1 cellular context compared by ENCODE assay signal in the genomic region with DNA sequence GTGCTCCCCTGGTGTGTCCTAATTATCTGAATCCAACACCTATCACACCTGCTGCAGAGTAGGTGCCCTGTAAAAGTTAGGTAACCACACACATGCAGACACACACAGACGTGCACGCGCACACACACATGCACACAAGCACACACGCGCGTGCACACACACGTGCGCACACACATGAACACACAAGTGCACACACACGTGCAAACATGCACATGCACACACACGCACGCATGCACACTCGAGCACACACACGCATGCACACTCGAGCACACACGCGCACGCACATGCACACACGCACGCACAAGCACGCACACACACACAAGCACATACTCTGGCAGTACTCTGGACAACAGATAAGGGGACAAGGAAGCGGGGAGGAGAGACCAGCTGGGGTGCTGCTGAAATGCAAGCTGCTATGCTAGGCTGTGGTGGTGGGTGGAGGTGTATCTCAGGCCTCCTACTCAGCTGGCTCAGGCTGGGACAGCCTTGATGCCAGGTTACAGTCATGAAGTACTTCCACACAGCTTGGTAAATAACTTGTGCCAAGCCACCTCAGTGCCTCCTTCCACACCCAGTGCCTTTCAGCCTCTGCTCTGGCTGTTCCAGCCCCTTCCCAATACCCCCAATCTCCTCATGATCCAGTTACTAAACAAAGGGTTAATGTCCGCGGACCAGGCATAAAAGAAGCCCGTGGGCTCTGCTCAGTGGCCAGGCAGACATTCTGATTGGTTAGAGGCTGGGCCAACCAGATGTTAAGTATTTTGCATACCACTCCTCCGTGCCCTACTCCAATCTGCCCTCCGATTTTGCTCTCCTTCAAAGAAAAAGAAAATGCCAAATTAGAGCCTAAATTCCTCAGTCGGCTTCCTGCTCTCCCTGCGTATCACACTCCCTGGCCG.
TF ChIP-seq lines count a peak whose summit lies in the region.

No MANE protein-coding gene starts in this region.

TF ChIP-seq in K562, 482 proteins besides CTCF, POLR2A, EP300 and RAD21:
- TF ChIP-seq, protein P1, sequence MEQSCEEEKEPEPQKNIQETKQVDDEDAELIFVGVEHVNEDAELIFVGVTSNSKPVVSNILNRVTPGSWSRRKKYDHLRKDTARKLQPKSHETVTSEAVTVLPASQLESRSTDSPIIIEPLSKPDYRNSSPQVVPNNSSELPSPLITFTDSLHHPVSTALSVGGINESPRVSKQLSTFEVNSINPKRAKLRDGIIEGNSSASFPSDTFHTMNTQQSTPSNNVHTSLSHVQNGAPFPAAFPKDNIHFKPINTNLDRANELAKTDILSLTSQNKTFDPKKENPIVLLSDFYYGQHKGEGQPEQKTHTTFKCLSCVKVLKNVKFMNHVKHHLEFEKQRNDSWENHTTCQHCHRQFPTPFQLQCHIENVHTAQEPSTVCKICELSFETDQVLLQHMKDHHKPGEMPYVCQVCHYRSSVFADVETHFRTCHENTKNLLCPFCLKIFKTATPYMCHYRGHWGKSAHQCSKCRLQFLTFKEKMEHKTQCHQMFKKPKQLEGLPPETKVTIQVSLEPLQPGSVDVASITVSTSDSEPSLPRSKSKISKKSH (CRISPR knock-in tag; IDR thresholded peaks at IDR 0.05) = no peak
- TF ChIP-seq CC2D1A (IDR thresholded peaks at IDR 0.05) (no peak), MYNN (IDR thresholded peaks at IDR 0.05) (peak; percentile 90), MYNN (CRISPR knock-in tag; IDR thresholded peaks at IDR 0.05) (no peak), FOXP1 (CRISPR knock-in tag; IDR thresholded peaks at IDR 0.05) (no peak), SIX5 (IDR thresholded peaks at IDR 0.05; ENCODE audit: borderline replicate concordance in 1 of 2, insufficient read depth in 1 of 2, low read depth in 1 of 2, low read length in 2 of 2) (no peak), ZNF444 (CRISPR knock-in tag; IDR thresholded peaks at IDR 0.05) (no peak), GATA2 (CRISPR knock-in tag; IDR thresholded peaks at IDR 0.05) (no peak), GABPB2 (CRISPR knock-in tag; conservative IDR thresholded peaks at IDR 0.05) (no peak), MED1 (CRISPR knock-in tag; IDR thresholded peaks at IDR 0.05; ENCODE audit: borderline replicate concordance) (no peak), ZNF589 (CRISPR knock-in tag; IDR thresholded peaks at IDR 0.05; ENCODE audit: low read depth) (no peak), BRCA1 (IDR thresholded peaks at IDR 0.05) (no peak), BRCA1 (CRISPR knock-in tag; IDR thresholded peaks at IDR 0.05) (no peak), NFATC3 (IDR thresholded peaks at IDR 0.05) (no peak), MEIS2 (IDR thresholded peaks at IDR 0.05; ENCODE audit: partially characterized antibody) (no peak), POLR2B (IDR thresholded peaks at IDR 0.05; ENCODE audit: low read depth, partially characterized antibody) (no peak)
- TF ChIP-seq, protein P2, sequence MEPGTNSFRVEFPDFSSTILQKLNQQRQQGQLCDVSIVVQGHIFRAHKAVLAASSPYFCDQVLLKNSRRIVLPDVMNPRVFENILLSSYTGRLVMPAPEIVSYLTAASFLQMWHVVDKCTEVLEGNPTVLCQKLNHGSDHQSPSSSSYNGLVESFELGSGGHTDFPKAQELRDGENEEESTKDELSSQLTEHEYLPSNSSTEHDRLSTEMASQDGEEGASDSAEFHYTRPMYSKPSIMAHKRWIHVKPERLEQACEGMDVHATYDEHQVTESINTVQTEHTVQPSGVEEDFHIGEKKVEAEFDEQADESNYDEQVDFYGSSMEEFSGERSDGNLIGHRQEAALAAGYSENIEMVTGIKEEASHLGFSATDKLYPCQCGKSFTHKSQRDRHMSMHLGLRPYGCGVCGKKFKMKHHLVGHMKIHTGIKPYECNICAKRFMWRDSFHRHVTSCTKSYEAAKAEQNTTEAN (CRISPR knock-in tag; IDR thresholded peaks at IDR 0.05) = peak; percentile 99
